Comparison of ENCODE assay signal across 12 cellular contexts in the genomic region with DNA sequence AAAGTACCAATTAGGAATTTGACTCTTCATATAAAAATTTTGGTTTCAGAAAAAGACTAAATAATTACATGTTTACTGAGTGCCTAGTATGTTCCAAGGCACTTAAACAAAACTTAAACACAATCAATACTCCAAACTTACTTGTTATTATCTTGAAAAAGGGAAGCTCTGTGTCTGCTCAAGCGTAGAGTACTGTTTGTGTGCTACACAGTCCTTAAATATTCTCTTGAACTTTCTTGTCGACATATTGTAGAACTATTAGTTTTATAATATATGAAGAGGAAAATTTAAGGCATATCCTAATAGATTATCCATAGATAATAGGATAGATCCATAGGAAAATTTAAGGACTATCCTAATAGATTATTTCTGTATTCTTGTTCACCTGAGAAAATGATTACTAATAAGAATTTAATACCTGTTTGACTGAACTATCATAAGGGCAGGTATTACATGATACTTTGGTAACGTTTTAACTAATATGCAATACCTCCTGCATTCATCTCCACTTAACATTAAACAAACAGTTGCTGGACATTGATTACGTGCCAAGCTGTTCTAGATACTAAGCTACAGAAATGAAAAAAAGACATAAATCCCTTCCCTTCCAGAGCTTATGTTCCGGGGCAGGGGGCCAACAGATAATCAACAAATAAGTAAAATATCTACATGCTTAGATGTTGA.
A peak's percentile ranks its signal among the peaks of the same experiment; 100 is the strongest.
DNase-seq lines count a peak whose midpoint lies in the region; ATAC-seq and TF ChIP-seq lines count a peak whose summit lies in the region.
"Had no signal": no experiment of that assay in that cellular context is flagged by ENCODE, and none has a peak within 500 bp of the region (broad histone marks: within the 10 kb centered on the region; RNA-seq: fewer than 3 reads in every experiment).

No MANE protein-coding gene starts in this region.

- no peak overlapping the region for H3K4me3 Mint-ChIP-seq in GM23338

- H3K9me3 Mint-ChIP-seq in GM23338 = peaks cover 2% of the 10 kb centered on the region; the same call in 1 of the 3 replicates

- intact Hi-C loops in PC-3 (cut with micrococcal nuclease) (loop anchor here (10.0 kb wide), 1 partner anchor 140 kb away; no protein-coding TSS in a partner anchor), dorsolateral prefrontal cortex (cut with DNase I) (no loop called here)

- peaks cover 5% of the 10 kb centered on the region for H3K4me1 Mint-ChIP-seq in GM23338

- peak overlapping the region; percentile 62; the same call in 1 of the 2 replicates for H3K27ac Mint-ChIP-seq in GM23338

- H3K4me3 ChIP-seq in GM23338 = no peak overlapping the region
- no peak overlapping the region for H3K4me3 ChIP-seq in PC-3 (ENCODE audit: low read length)
- H3K4me3 ChIP-seq in dorsolateral prefrontal cortex = no peak overlapping the region
- no peak overlapping the region for H3K4me3 ChIP-seq in retinal pigment epithelial cell (ENCODE audit: low read length)

- CTCF ChIA-PET in PC-3 (lab: Charles Lee) = no interaction called here

- DNase-seq in GM23338 (ENCODE audit: low spot score) (no peak), PC-3 (no peak), dorsolateral prefrontal cortex (no peak), retinal pigment epithelial cell (ENCODE audit: low read depth) (peak; percentile 61), GM19240 (ENCODE audit: insufficient read length, low spot score) (no peak), ureter (ENCODE audit: low spot score) (no peak), HK-2 (ENCODE audit: unreplicated experiment) (no peak)
- DNase-seq: NCI-H1105 treated with DMSO at 0.1 percent for 48 hours, NCI-H187, NCI-H446 treated with DMSO at 0.1 percent for 48 hours, NCI-H82, SIG-M5 had no signal

- no peaks in the 10 kb centered on the region for H3K9me2 ChIP-seq in GM23338 (ENCODE audit: insufficient read depth)
- no peaks in the 10 kb centered on the region for H3K9me2 ChIP-seq in PC-3 (replicated peaks; ENCODE audit: low read length)

- H3K27ac ChIP-seq in GM23338 (ENCODE audit: low read depth) (no peak overlapping the region), PC-3 (ENCODE audit: low read length) (peak overlapping the region; percentile 99), dorsolateral prefrontal cortex (peak overlapping the region; percentile 26 to 97 (median 92))

- ATAC-seq in GM23338 (no peak), PC-3 (no peak)

- no peak for TF ChIP-seq CTCF in GM23338 (conservative IDR thresholded peaks at IDR 0.05; ENCODE audit: low read depth in 2 of 2)
- TF ChIP-seq CTCF in PC-3 (conservative IDR thresholded peaks at IDR 0.05; ENCODE audit: low read depth, low read length) = no peak
- no peak for TF ChIP-seq CTCF in dorsolateral prefrontal cortex (IDR thresholded peaks at IDR 0.05 in 54 of 56, conservative IDR thresholded peaks at IDR 0.05 in 2 of 56; ENCODE audit: low read depth in 1 of 56, partially characterized antibody in 56 of 56)
- TF ChIP-seq CTCF in retinal pigment epithelial cell (conservative IDR thresholded peaks at IDR 0.05; ENCODE audit: low read depth, low read length) = no peak

- no peaks in the 10 kb centered on the region for H3K9me3 ChIP-seq in PC-3 (ENCODE audit: low read length)

- H3K4me2 ChIP-seq in GM23338 (no peak overlapping the region), PC-3 (ENCODE audit: low read length) (no peak overlapping the region)

- H2AFZ ChIP-seq in GM23338 = no peak overlapping the region
- no peak overlapping the region for H2AFZ ChIP-seq in PC-3 (ENCODE audit: low read length)

- H3F3A ChIP-seq in GM23338 (replicated peaks; ENCODE audit: low read depth) (no peaks in the 10 kb centered on the region), PC-3 (ENCODE audit: low read length, unreplicated experiment) (no peaks in the 10 kb centered on the region)

- POLR2A ChIA-PET in PC-3 (lab: Charles Lee; ENCODE audit: unreplicated experiment) = no interaction called here

- H3K9ac ChIP-seq in PC-3 (ENCODE audit: low read length) = peak overlapping the region; percentile 86

- H3K27me3 Mint-ChIP-seq in GM23338 (ENCODE audit: insufficient read depth, low read depth, poor library complexity) = no peaks in the 10 kb centered on the region

- no peaks in the 10 kb centered on the region for H3K36me3 ChIP-seq in GM23338 (ENCODE audit: insufficient read depth)
- no peaks in the 10 kb centered on the region for H3K36me3 ChIP-seq in PC-3 (ENCODE audit: low read depth, low read length)

- peaks cover 20% of the 10 kb centered on the region for H3K36me3 Mint-ChIP-seq in GM23338 (ENCODE audit: low read depth)

- H4K20me1 ChIP-seq in GM23338 (replicated peaks; ENCODE audit: insufficient read depth) (no peaks in the 10 kb centered on the region), PC-3 (ENCODE audit: low read length) (no peaks in the 10 kb centered on the region)

- no TSS peak for BruUV-seq in PC-3 (replicated peaks; lab: Mats Ljungman, UMichigan)

- H3K79me2 ChIP-seq in GM23338 (replicated peaks; ENCODE audit: insufficient read depth) = no peaks in the 10 kb centered on the region; the same call in none of the 2 replicates
- H3K79me2 ChIP-seq in PC-3 (ENCODE audit: low read length) = 0 out of 2 replicates have a peak, but pooled peaks cover 4% of the 10 kb centered on the region

- H3K27me3 ChIP-seq in GM23338 (ENCODE audit: insufficient read depth) (no peaks in the 10 kb centered on the region), PC-3 (ENCODE audit: low read length) (no peaks in the 10 kb centered on the region), dorsolateral prefrontal cortex (no peaks in the 10 kb centered on the region)

- H3K4me1 ChIP-seq in GM23338 (ENCODE audit: insufficient read depth) = peaks cover under 1% of the 10 kb centered on the region; the same call in 1 of the 2 replicates
- peaks cover 66% of the 10 kb centered on the region for H3K4me1 ChIP-seq in PC-3 (ENCODE audit: insufficient read depth, low read length)

TF ChIP-seq in GM23338, 12 proteins besides CTCF, POLR2A, EP300 and RAD21 (continues in another document):
- no peak for TF ChIP-seq ZNF331 (CRISPR knock-in tag; IDR thresholded peaks at IDR 0.05; ENCODE audit: low read depth)
- TF ChIP-seq, protein P1, sequence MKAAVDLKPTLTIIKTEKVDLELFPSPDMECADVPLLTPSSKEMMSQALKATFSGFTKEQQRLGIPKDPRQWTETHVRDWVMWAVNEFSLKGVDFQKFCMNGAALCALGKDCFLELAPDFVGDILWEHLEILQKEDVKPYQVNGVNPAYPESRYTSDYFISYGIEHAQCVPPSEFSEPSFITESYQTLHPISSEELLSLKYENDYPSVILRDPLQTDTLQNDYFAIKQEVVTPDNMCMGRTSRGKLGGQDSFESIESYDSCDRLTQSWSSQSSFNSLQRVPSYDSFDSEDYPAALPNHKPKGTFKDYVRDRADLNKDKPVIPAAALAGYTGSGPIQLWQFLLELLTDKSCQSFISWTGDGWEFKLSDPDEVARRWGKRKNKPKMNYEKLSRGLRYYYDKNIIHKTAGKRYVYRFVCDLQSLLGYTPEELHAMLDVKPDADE (IDR thresholded peaks at IDR 0.05) = no peak
- TF ChIP-seq, protein P2, sequence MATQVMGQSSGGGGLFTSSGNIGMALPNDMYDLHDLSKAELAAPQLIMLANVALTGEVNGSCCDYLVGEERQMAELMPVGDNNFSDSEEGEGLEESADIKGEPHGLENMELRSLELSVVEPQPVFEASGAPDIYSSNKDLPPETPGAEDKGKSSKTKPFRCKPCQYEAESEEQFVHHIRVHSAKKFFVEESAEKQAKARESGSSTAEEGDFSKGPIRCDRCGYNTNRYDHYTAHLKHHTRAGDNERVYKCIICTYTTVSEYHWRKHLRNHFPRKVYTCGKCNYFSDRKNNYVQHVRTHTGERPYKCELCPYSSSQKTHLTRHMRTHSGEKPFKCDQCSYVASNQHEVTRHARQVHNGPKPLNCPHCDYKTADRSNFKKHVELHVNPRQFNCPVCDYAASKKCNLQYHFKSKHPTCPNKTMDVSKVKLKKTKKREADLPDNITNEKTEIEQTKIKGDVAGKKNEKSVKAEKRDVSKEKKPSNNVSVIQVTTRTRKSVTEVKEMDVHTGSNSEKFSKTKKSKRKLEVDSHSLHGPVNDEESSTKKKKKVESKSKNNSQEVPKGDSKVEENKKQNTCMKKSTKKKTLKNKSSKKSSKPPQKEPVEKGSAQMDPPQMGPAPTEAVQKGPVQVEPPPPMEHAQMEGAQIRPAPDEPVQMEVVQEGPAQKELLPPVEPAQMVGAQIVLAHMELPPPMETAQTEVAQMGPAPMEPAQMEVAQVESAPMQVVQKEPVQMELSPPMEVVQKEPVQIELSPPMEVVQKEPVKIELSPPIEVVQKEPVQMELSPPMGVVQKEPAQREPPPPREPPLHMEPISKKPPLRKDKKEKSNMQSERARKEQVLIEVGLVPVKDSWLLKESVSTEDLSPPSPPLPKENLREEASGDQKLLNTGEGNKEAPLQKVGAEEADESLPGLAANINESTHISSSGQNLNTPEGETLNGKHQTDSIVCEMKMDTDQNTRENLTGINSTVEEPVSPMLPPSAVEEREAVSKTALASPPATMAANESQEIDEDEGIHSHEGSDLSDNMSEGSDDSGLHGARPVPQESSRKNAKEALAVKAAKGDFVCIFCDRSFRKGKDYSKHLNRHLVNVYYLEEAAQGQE (IDR thresholded peaks at IDR 0.05; ENCODE audit: unreplicated experiment) = no peak
- no peak for TF ChIP-seq ZNF114 (CRISPR knock-in tag; IDR thresholded peaks at IDR 0.05)
- no peak for TF ChIP-seq EZH2 (IDR thresholded peaks at IDR 0.05; ENCODE audit: low read depth, unreplicated experiment)
- TF ChIP-seq EZH2phosphoT487 (IDR thresholded peaks at IDR 0.05; ENCODE audit: unreplicated experiment) = no peak
- TF ChIP-seq JUNB (IDR thresholded peaks at IDR 0.05; ENCODE audit: unreplicated experiment) = no peak
- TF ChIP-seq CREB1 (CRISPR knock-in tag; IDR thresholded peaks at IDR 0.05; ENCODE audit: low read depth) = no peak
- no peak for TF ChIP-seq POLR2AphosphoS5 (IDR thresholded peaks at IDR 0.05; ENCODE audit: low read depth)
